ENCODE assay signal across 2 cellular contexts in the genomic region with DNA sequence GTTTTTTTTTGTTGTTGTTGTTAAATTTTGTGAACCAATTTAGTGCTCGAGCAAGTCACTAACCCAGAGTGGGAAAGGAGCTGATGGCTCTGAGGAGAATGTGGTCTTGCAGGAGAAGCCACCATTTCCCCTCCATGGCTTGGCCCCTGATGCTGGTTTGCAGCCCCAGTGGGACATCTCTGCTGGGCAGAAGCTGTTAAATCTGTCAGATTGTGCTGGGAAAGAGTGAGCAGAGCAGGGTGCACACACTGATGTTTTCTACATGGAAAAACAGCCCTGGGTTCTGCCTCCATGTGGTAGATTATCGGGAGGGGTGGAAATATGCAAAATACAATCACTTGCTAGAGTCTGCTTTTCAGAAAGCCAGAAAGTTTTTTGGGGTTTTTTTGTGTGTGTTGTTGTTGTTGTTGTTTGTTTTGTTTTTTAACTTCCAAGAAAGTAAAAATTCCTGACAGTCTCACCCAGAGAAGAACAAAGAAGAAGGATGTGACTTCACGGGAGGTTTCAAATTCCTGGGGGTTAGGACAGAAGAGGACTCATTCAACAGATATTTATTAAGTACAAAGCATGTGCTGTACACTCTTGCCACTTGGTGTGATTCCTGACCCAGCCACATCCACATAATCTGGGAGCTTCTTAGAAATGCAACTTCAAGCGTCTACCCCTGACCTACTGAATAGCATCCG.
TF ChIP-seq lines count a peak whose summit lies in the region.

No MANE protein-coding gene starts in this region.

TF ChIP-seq in GM23338, 12 proteins besides CTCF, POLR2A, EP300 and RAD21 (continued from another document and continues in another):
- TF ChIP-seq ZNF462 (CRISPR knock-in tag; IDR thresholded peaks at IDR 0.05): no peak
- TF ChIP-seq JUNB (IDR thresholded peaks at IDR 0.05; ENCODE audit: unreplicated experiment): no peak
- no peak for TF ChIP-seq POLR2AphosphoS5 (IDR thresholded peaks at IDR 0.05; ENCODE audit: low read depth)
- TF ChIP-seq NANOG (IDR thresholded peaks at IDR 0.05; ENCODE audit: borderline replicate concordance): no peak
- TF ChIP-seq, protein P1, sequence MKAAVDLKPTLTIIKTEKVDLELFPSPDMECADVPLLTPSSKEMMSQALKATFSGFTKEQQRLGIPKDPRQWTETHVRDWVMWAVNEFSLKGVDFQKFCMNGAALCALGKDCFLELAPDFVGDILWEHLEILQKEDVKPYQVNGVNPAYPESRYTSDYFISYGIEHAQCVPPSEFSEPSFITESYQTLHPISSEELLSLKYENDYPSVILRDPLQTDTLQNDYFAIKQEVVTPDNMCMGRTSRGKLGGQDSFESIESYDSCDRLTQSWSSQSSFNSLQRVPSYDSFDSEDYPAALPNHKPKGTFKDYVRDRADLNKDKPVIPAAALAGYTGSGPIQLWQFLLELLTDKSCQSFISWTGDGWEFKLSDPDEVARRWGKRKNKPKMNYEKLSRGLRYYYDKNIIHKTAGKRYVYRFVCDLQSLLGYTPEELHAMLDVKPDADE (IDR thresholded peaks at IDR 0.05): no peak
- TF ChIP-seq ZNF114 (CRISPR knock-in tag; IDR thresholded peaks at IDR 0.05): no peak
- TF ChIP-seq ZNF331 (CRISPR knock-in tag; IDR thresholded peaks at IDR 0.05; ENCODE audit: low read depth): no peak
- TF ChIP-seq CREB1 (CRISPR knock-in tag; IDR thresholded peaks at IDR 0.05; ENCODE audit: low read depth): no peak

TF ChIP-seq in HEK293T, 16 proteins besides CTCF, POLR2A, EP300 and RAD21 (continued from another document):
- TF ChIP-seq ARNT (IDR thresholded peaks at IDR 0.05): no peak
